In genomic region chr3:12370758-12371157, GRCh38 we compare ENCODE assay signal across 16 cellular contexts.
A peak's percentile ranks its signal among the peaks of the same experiment; 100 is the strongest.
DNase-seq lines count a peak whose midpoint lies in the region; ATAC-seq, FAIRE-seq and TF ChIP-seq lines count a peak whose summit lies in the region.
"Had no signal": no experiment of that assay in that cellular context is flagged by ENCODE, and none has a peak within 500 bp of the region (broad histone marks: within the 10 kb centered on the region; RNA-seq: fewer than 3 reads in every experiment).

No MANE protein-coding gene starts in this region.

- no peak for TF ChIP-seq POLR2A in HepG2 (IDR thresholded peaks at IDR 0.05; ENCODE audit: insufficient read depth in 1 of 2, low read depth in 2 of 2, low read length in 2 of 2)
- no peak for TF ChIP-seq POLR2A in erythroblast (IDR thresholded peaks at IDR 0.05; ENCODE audit: low read length)

- FAIRE-seq in HepG2 (lab: Jason Lieb, UNC), result no peak

- H3K4me3 ChIP-seq in AG10803 (ENCODE audit: low read length), result no peak overlapping the region
- H3K4me3 ChIP-seq in HepG2 (replicated peaks in 1 of 3; ENCODE audit: insufficient read depth in 1 of 3, low read depth in 2 of 3, low read length in 3 of 3), result no peak overlapping the region
- H3K4me3 ChIP-seq: suprapubic skin had no signal

- H4K20me1 ChIP-seq in HepG2 (ENCODE audit: insufficient read depth, low read length), result no peaks in the 10 kb centered on the region

- H3K79me2 ChIP-seq in HepG2 (ENCODE audit: insufficient read depth, low read length), result peaks cover under 1% of the 10 kb centered on the region

- no peak overlapping the region for H3K4me2 ChIP-seq in HepG2 (ENCODE audit: low read depth, low read length)

- POLR2A ChIA-PET in HepG2 (lab: Yijun Ruan, JAX), result no interaction called here

- peaks cover 30% of the 10 kb centered on the region for H3K4me1 ChIP-seq in HepG2 (ENCODE audit: insufficient read depth, low read length)

- 86% methylated on average over 2 of the region's 2 CpGs for WGBS in HepG2 (ENCODE audit: low lambda C conversion rate)

- DNase-seq in AG10803 (ENCODE audit: low read depth), result peak; percentile 8
- DNase-seq in HT-29 (ENCODE audit: low spot score), result peak; percentile 71
- peak; percentile 84 to 89 for DNase-seq in dermis microvascular lymphatic vessel endothelial cell (ENCODE audit: low read depth in 2 of 2)
- DNase-seq in HepG2 (ENCODE audit: low spot score), result peak; percentile 37
- no peak for DNase-seq in stimulated activated naive CD8-positive, alpha-beta T cell treated with anti-CD3 and anti-CD28 coated beads, Interleukin-15, Interleukin-2, amounts not matched to agents 100 U/mL and 50 U/mL, for 24 hours
- no peak for DNase-seq in NCI-H226
- DNase-seq in erythroblast (lab: John Stamatoyannopoulos, UW), result no peak
- DNase-seq: activated CD8-positive, alpha-beta memory T cell treated with anti-CD3 and anti-CD28 coated beads, Interleukin-2, amount 50 U/mL, for 4 hours; anterior cingulate cortex; C1 segment of cervical spinal cord; kidney glomerular epithelial cell; NCI-H1436 treated with DMSO at 0.1 percent for 48 hours; T-helper 9 cell had no signal

- TF ChIP-seq CTCF in AG10803 (conservative IDR thresholded peaks at IDR 0.05; ENCODE audit: low read length) (0 out of 2 replicates have a peak, but pooled peaks have one; percentile 13), HepG2 (CRISPR knock-in tag; IDR thresholded peaks at IDR 0.05) (no peak)

- H3K27me3 ChIP-seq in HepG2 (ENCODE audit: control insufficient read depth in 1 of 2, insufficient read depth in 2 of 2, low read length in 2 of 2), result no peaks in the 10 kb centered on the region
- H3K27me3 ChIP-seq: suprapubic skin had no signal

- H3K9ac ChIP-seq in HepG2 (ENCODE audit: insufficient read depth, low read depth, low read length), result no peak overlapping the region

- peaks cover 7% of the 10 kb centered on the region for H3K9me3 ChIP-seq in HepG2 (ENCODE audit: low read length)
- H3K9me3 ChIP-seq: suprapubic skin had no signal

- intact Hi-C loops in HepG2 (cut with micrococcal nuclease; ENCODE audit: unreplicated experiment), result no loop called here

- H2AFZ ChIP-seq in HepG2 (ENCODE audit: low read length), result no peak overlapping the region

- no peak overlapping the region for H3K27ac ChIP-seq in HepG2 (ENCODE audit: extremely low read length, insufficient read depth, low read length)
- H3K27ac ChIP-seq: HL-60, suprapubic skin had no signal

- TF ChIP-seq EP300 in HepG2 (IDR thresholded peaks at IDR 0.05; ENCODE audit: low read depth in 2 of 2, low read length in 2 of 2), result no peak
- TF ChIP-seq EP300 in HepG2 (CRISPR knock-in tag; IDR thresholded peaks at IDR 0.05; ENCODE audit: borderline replicate concordance), result no peak

- no peaks in the 10 kb centered on the region for H3K36me3 ChIP-seq in HepG2 (replicated peaks in 1 of 2; ENCODE audit: control insufficient read depth in 1 of 2, insufficient read depth in 2 of 2, low read length in 2 of 2)
- H3K36me3 ChIP-seq: suprapubic skin had no signal

- BruUV-seq in HepG2 (replicated peaks; lab: Mats Ljungman, UMichigan), result no TSS peak

- ATAC-seq in HepG2 (peak; percentile 51; the same call in 2 of the 3 replicates), HG03521 (IDR thresholded peaks at IDR 0.05; ENCODE audit: unreplicated experiment) (no peak)
- no peak for ATAC-seq in stimulated activated naive CD8-positive, alpha-beta T cell treated with anti-CD3 and anti-CD28 coated beads, Interleukin-15, Interleukin-2, amounts not matched to agents 100 U/mL and 50 U/mL, for 24 hours

- CTCF ChIA-PET in HepG2 (lab: Yijun Ruan, JAX; ENCODE audit: low intra/inter-chr PET ratio, low total read pairs), result no interaction called here

- in situ Hi-C loops in HepG2 (cut with HindIII; ENCODE audit: extremely low pct_ligation_motif_present, low pct_unique_long_range_greater_than_20kb), result no loop called here

- no peak for TF ChIP-seq RAD21 in HepG2 (CRISPR knock-in tag; IDR thresholded peaks at IDR 0.05)

TF ChIP-seq in HepG2, 621 proteins besides CTCF, POLR2A, EP300 and RAD21:
- TF ChIP-seq ZBTB33 (CRISPR knock-in tag; IDR thresholded peaks at IDR 0.05) (peak; percentile 95), ZNF331 (CRISPR knock-in tag; IDR thresholded peaks at IDR 0.05) (peak; percentile 97), GABPB1 (CRISPR knock-in tag; IDR thresholded peaks at IDR 0.05) (no peak), SKI (IDR thresholded peaks at IDR 0.05; ENCODE audit: partially characterized antibody) (no peak)

Comparison
In these comparisons a context has a peak if more than half of its experiments do, and no peak if none do; other contexts are left out.
1. DNase-seq: peak in AG10803 (single experiment), HT-29 (single experiment), dermis microvascular lymphatic vessel endothelial cell (2 of 2) and HepG2 (single experiment); none in stimulated activated naive CD8-positive, alpha-beta T cell treated with anti-CD3 and anti-CD28 coated beads, Interleukin-15, Interleukin-2, amounts not matched to agents 100 U/mL and 50 U/mL, for 24 hours (single experiment), NCI-H226 (single experiment) and erythroblast (0 of 2).